Comparison of ENCODE assay signal across 7 cellular contexts in genomic region chr17:16285646-16286008, GRCh38.
DNase-seq lines count a peak whose midpoint lies in the region; ATAC-seq, FAIRE-seq and TF ChIP-seq lines count a peak whose summit lies in the region.

No MANE protein-coding gene starts in this region.

- H3K27ac Mint-ChIP-seq in H9, result no peak overlapping the region
- H3K27ac Mint-ChIP-seq in activated T-helper 17 cell treated with anti-CD3 and anti-CD28 coated beads, Interleukin-2, amount 50 U/mL, for 72 hours, result peak overlapping the region; percentile 88
- peak overlapping the region; percentile 98 for H3K27ac Mint-ChIP-seq in stimulated activated naive CD8-positive, alpha-beta T cell treated with anti-CD3 and anti-CD28 coated beads, Interleukin-15, amount 100 ng/mL, for 72 hours

- TF ChIP-seq CTCF in H9 (conservative IDR thresholded peaks at IDR 0.05) (peak; percentile 78), hepatocyte (IDR thresholded peaks at IDR 0.05; ENCODE audit: poor library complexity) (peak; percentile 50)

- no CpG with 5 or more reads among the region's 6 CpGs for WGBS in H9 (ENCODE audit: extremely low coverage, insufficient read length, low lambda C conversion rate)
- 46% methylated on average over 6 of the region's 6 CpGs for WGBS in hepatocyte (ENCODE audit: low lambda C conversion rate, missing lambda C conversion rate)

- H3K9me3 ChIP-seq in H9 (ENCODE audit: control insufficient read depth, low read depth, low read length), result no peaks in the 10 kb centered on the region
- no peaks in the 10 kb centered on the region for H3K9me3 ChIP-seq in hepatocyte (ENCODE audit: low read depth)

- H3K4me3 Mint-ChIP-seq in H9, result peak overlapping the region; percentile 15 to 48; a peak in 1 of 5 replicates
- H3K4me3 Mint-ChIP-seq in activated T-helper 17 cell treated with anti-CD3 and anti-CD28 coated beads, Interleukin-2, amount 50 U/mL, for 72 hours, result peak overlapping the region; percentile 80
- peak overlapping the region; percentile 77 to 90 for H3K4me3 Mint-ChIP-seq in stimulated activated naive CD8-positive, alpha-beta T cell treated with anti-CD3 and anti-CD28 coated beads, Interleukin-15, amount 100 ng/mL, for 72 hours

- peaks cover 23% of the 10 kb centered on the region for H3K27me3 Mint-ChIP-seq in H9 (ENCODE audit: low read depth)
- H3K27me3 Mint-ChIP-seq in activated T-helper 17 cell treated with anti-CD3 and anti-CD28 coated beads, Interleukin-2, amount 50 U/mL, for 72 hours, result no peaks in the 10 kb centered on the region
- no peaks in the 10 kb centered on the region for H3K27me3 Mint-ChIP-seq in stimulated activated naive CD8-positive, alpha-beta T cell treated with anti-CD3 and anti-CD28 coated beads, Interleukin-15, amount 100 ng/mL, for 72 hours

- no peak overlapping the region for H2BK120ac ChIP-seq in H9 (ENCODE audit: low read depth, low read length, poor library complexity, severe bottlenecking)

- H3K14ac ChIP-seq in H9 (ENCODE audit: insufficient read depth, low read length), result no peak overlapping the region

- H2BK15ac ChIP-seq in H9 (ENCODE audit: low read depth, low read length), result no peak overlapping the region

- H2AFZ ChIP-seq in H9 (ENCODE audit: low read length) (no peak overlapping the region), hepatocyte (peak overlapping the region; percentile 11)

- no peak overlapping the region for H3K23ac ChIP-seq in H9 (ENCODE audit: insufficient read length, low read depth, low read length)

- no peak overlapping the region for H2BK20ac ChIP-seq in H9 (ENCODE audit: low read depth, low read length, poor library complexity, severe bottlenecking)

- H4K20me1 ChIP-seq in H9 (ENCODE audit: control insufficient read depth, insufficient read depth, insufficient read length) (no peaks in the 10 kb centered on the region), hepatocyte (ENCODE audit: insufficient read depth, poor library complexity, severe bottlenecking) (no peaks in the 10 kb centered on the region)

- no peaks in the 10 kb centered on the region for H3K79me2 ChIP-seq in H9 (ENCODE audit: insufficient read depth, low read length)
- no peaks in the 10 kb centered on the region for H3K79me2 ChIP-seq in hepatocyte

- no peaks in the 10 kb centered on the region; the same call in 1 of the 2 replicates for H3K27me3 ChIP-seq in H9 (ENCODE audit: insufficient read depth, low read length)
- H3K27me3 ChIP-seq in hepatocyte, result no peaks in the 10 kb centered on the region

- H3K23me2 ChIP-seq in H9 (ENCODE audit: insufficient read length, low read depth, low read length, poor library complexity, severe bottlenecking), result no peaks in the 10 kb centered on the region

- H3K36me3 Mint-ChIP-seq in H9 (ENCODE audit: insufficient read depth in 1 of 3, low read depth in 3 of 3), result peaks cover 0 to 4% (median 0%) of the 10 kb centered on the region in 3 experiments; a peak in 2 of 7 replicates
- peaks cover 16% of the 10 kb centered on the region for H3K36me3 Mint-ChIP-seq in activated T-helper 17 cell treated with anti-CD3 and anti-CD28 coated beads, Interleukin-2, amount 50 U/mL, for 72 hours (ENCODE audit: low read depth)

- no peak overlapping the region for H3K18ac ChIP-seq in H9 (ENCODE audit: insufficient read length, low read depth, low read length)

- no peak overlapping the region for H4K5ac ChIP-seq in H9 (ENCODE audit: insufficient read length, low read depth, low read length)

- no peak for ATAC-seq in activated T-helper 17 cell treated with anti-CD3 and anti-CD28 coated beads, Interleukin-2, amount 50 U/mL, for 72 hours (replicated peaks)
- no peak for ATAC-seq in stimulated activated naive CD8-positive, alpha-beta T cell treated with anti-CD3 and anti-CD28 coated beads, Interleukin-15, amount 100 ng/mL, for 72 hours

- peaks cover 16 to 19% of the 10 kb centered on the region in 2 experiments for H3K4me1 Mint-ChIP-seq in H9
- peaks cover 25% of the 10 kb centered on the region for H3K4me1 Mint-ChIP-seq in activated T-helper 17 cell treated with anti-CD3 and anti-CD28 coated beads, Interleukin-2, amount 50 U/mL, for 72 hours
- peaks cover 70% of the 10 kb centered on the region for H3K4me1 Mint-ChIP-seq in stimulated activated naive CD8-positive, alpha-beta T cell treated with anti-CD3 and anti-CD28 coated beads, Interleukin-15, amount 100 ng/mL, for 72 hours

- H3K56ac ChIP-seq in H9 (ENCODE audit: insufficient read length, low read depth, low read length), result no peak overlapping the region

- H3K4ac ChIP-seq in H9 (ENCODE audit: low read depth, low read length), result no peak overlapping the region

- H4K8ac ChIP-seq in H9 (replicated peaks; ENCODE audit: insufficient read length, low read depth, low read length), result no peak overlapping the region

- H3K9me3 Mint-ChIP-seq in H9, result no peaks in the 10 kb centered on the region
- no peaks in the 10 kb centered on the region for H3K9me3 Mint-ChIP-seq in activated T-helper 17 cell treated with anti-CD3 and anti-CD28 coated beads, Interleukin-2, amount 50 U/mL, for 72 hours
- no peaks in the 10 kb centered on the region for H3K9me3 Mint-ChIP-seq in stimulated activated naive CD8-positive, alpha-beta T cell treated with anti-CD3 and anti-CD28 coated beads, Interleukin-15, amount 100 ng/mL, for 72 hours

- H3K9ac ChIP-seq in H9 (ENCODE audit: extremely low read depth, insufficient read length, low read length), result no peak overlapping the region

- H2BK5ac ChIP-seq in H9 (ENCODE audit: insufficient read length, low read length), result no peak overlapping the region

- no peak overlapping the region for H3K27ac ChIP-seq in H9 (ENCODE audit: insufficient read length, low read depth, low read length)
- H3K27ac ChIP-seq in hepatocyte, result peak overlapping the region; percentile 97

- H4K91ac ChIP-seq in H9 (ENCODE audit: insufficient read length, low read depth, low read length), result no peak overlapping the region

- no peak overlapping the region for H2BK12ac ChIP-seq in H9 (ENCODE audit: insufficient read length, low read depth, low read length)

- H3K9me2 ChIP-seq in hepatocyte (replicated peaks; ENCODE audit: insufficient read depth), result no peaks in the 10 kb centered on the region

- H3K36me3 ChIP-seq in hepatocyte (replicated peaks; ENCODE audit: insufficient read depth, low read depth), result no peaks in the 10 kb centered on the region

- FAIRE-seq in HTR-8/SVneo (lab: Jason Lieb, UNC), result no peak

- H3K4me1 ChIP-seq in H9 (ENCODE audit: insufficient read depth, low read length) (peaks cover 2% of the 10 kb centered on the region; the same call in 1 of the 2 replicates), hepatocyte (ENCODE audit: insufficient read depth) (peaks cover 36% of the 10 kb centered on the region)

- no peak overlapping the region for H2AK5ac ChIP-seq in H9 (ENCODE audit: insufficient read length, low read length)

- no peaks in the 10 kb centered on the region for H3K79me1 ChIP-seq in H9 (ENCODE audit: insufficient read depth, low read depth, low read length, poor library complexity, severe bottlenecking)

- H3T11ph ChIP-seq in H9 (ENCODE audit: low read length), result no peak overlapping the region

- H3K4me2 ChIP-seq in H9 (ENCODE audit: insufficient read depth, insufficient read length, low read length) (no peak overlapping the region), hepatocyte (peak overlapping the region; percentile 63)

- H3K4me3 ChIP-seq in hepatocyte, result no peak overlapping the region

- no peak for DNase-seq in H9
- DNase-seq in hepatocyte (ENCODE audit: low spot score), result no peak
- no peak for DNase-seq in stimulated activated naive CD8-positive, alpha-beta T cell treated with anti-CD3 and anti-CD28 coated beads, Interleukin-15, amount 100 ng/mL, for 72 hours
- DNase-seq in HPDE6-E6E7 (ENCODE audit: extremely low spot score), result no peak
- no peak for DNase-seq in H4 (ENCODE audit: low spot score)
- DNase-seq in HTR-8/SVneo (ENCODE audit: insufficient read length, low spot score), result no peak

Comparison
In these comparisons a context has a peak if more than half of its experiments do, and no peak if none do; other contexts are left out.
1. H3K27ac Mint-ChIP-seq: peak in activated T-helper 17 cell treated with anti-CD3 and anti-CD28 coated beads, Interleukin-2, amount 50 U/mL, for 72 hours (single experiment) and stimulated activated naive CD8-positive, alpha-beta T cell treated with anti-CD3 and anti-CD28 coated beads, Interleukin-15, amount 100 ng/mL, for 72 hours (2 of 2); none in H9 (0 of 3).
2. H3K4me3 Mint-ChIP-seq: peak in every context shown above with its lines; median percentile 84 in stimulated activated naive CD8-positive, alpha-beta T cell treated with anti-CD3 and anti-CD28 coated beads, Interleukin-15, amount 100 ng/mL, for 72 hours; 80 in activated T-helper 17 cell treated with anti-CD3 and anti-CD28 coated beads, Interleukin-2, amount 50 U/mL, for 72 hours; 32 in H9.